Comparison of ENCODE assay signal across 18 cellular contexts in the genomic region with DNA sequence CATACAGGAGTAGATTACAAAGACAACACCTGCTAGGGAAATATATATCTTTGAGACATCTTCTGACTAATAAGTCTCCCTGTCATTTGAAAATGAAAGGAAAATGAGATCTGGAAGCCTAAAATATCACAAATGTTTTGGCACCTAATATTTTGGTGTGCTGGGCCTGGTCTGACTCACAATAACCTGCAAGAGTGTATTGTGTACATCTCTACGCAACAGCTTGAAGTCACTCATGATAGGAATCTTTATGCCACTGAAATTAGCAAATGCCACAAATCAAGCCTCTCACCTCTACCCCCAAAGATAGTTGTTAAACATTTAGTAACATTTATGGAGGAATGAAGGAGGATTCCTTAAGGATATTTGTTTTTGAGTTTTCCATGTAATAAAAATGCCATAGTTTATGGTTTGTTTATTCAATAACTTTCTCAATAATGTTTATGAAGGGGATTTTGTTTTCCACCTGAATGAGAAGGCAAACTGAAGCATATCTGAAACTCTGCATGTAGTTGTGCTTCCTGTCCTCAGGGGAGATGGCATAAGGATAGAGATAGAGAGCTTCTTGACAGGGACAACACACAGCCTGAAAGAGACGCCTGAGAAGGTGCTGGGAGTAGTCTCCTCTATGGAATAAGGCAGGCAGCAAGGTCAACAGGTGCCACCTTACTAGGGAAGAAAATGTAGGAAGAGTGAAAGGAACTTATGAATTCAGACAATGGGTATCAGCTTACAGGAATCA.
A peak's percentile ranks its signal among the peaks of the same experiment; 100 is the strongest.
DNase-seq lines count a peak whose midpoint lies in the region; ATAC-seq, FAIRE-seq and TF ChIP-seq lines count a peak whose summit lies in the region.
"Had no signal": no experiment of that assay in that cellular context is flagged by ENCODE, and none has a peak within 500 bp of the region (broad histone marks: within the 10 kb centered on the region; RNA-seq: fewer than 3 reads in every experiment).

No MANE protein-coding gene starts in this region.

- no peaks in the 10 kb centered on the region for H3K27me3 Mint-ChIP-seq in natural killer cell treated with Interleukin-12 subunit alpha and Interleukin-12 subunit beta and Interleukin-15 and Interleukin-18, amount 100 ng/mL, for 72 hours
- H3K27me3 Mint-ChIP-seq: activated naive CD8-positive, alpha-beta T cell treated with anti-CD3 and anti-CD28 coated beads for 36 hours had no signal

- H3K36me3 ChIP-seq in hepatocyte (replicated peaks; ENCODE audit: insufficient read depth, low read depth) (no peaks in the 10 kb centered on the region), heart left ventricle (no peaks in the 10 kb centered on the region)
- H3K36me3 ChIP-seq: sigmoid colon, SJCRH30, tibial nerve had no signal

- WGBS in hepatocyte (ENCODE audit: low lambda C conversion rate, missing lambda C conversion rate) = 56% methylated on average over 2 of the region's 2 CpGs
- WGBS in heart left ventricle, 4 donors = 90 to 94% (median 92%) methylated on average over 2 of the region's 2 CpGs

- peak; percentile 62 for FAIRE-seq in GM12892 (lab: Jason Lieb, UNC)
- FAIRE-seq: GM19239 had no signal

- H3K4me1 ChIP-seq in hepatocyte (ENCODE audit: insufficient read depth) (peaks cover 5% of the 10 kb centered on the region), heart left ventricle (peaks cover 0 to 4% (median 0%) of the 10 kb centered on the region in 12 donors)
- H3K4me1 ChIP-seq: SJCRH30 had no signal

- no peak overlapping the region for H3K4me3 ChIP-seq in hepatocyte
- no peak overlapping the region for H3K4me3 ChIP-seq in heart left ventricle
- H3K4me3 ChIP-seq: GM23248, sigmoid colon, SJCRH30, tibial nerve had no signal

- no peak overlapping the region for H3K4me2 ChIP-seq in hepatocyte
- H3K4me2 ChIP-seq: KMS-11 had no signal

- H3K9me2 ChIP-seq in hepatocyte (replicated peaks; ENCODE audit: insufficient read depth) = no peaks in the 10 kb centered on the region

- no peak overlapping the region for H3K4me3 Mint-ChIP-seq in natural killer cell treated with Interleukin-12 subunit alpha and Interleukin-12 subunit beta and Interleukin-15 and Interleukin-18, amount 100 ng/mL, for 72 hours
- H3K4me3 Mint-ChIP-seq: activated naive CD8-positive, alpha-beta T cell treated with anti-CD3 and anti-CD28 coated beads for 36 hours; T-helper 2 cell treated with Interferon-gamma antibody and Interleukin-4, amounts not matched to agents 5 μg/mL and 100 μg/mL, for 36 hours had no signal

- no peaks in the 10 kb centered on the region for H3K4me1 Mint-ChIP-seq in natural killer cell treated with Interleukin-12 subunit alpha and Interleukin-12 subunit beta and Interleukin-15 and Interleukin-18, amount 100 ng/mL, for 72 hours (ENCODE audit: low read depth in 2 of 2)

- no peaks in the 10 kb centered on the region for H4K20me1 ChIP-seq in hepatocyte (ENCODE audit: insufficient read depth, poor library complexity, severe bottlenecking)

- intact Hi-C loops in heart left ventricle (cut with DNase I) = no loop called here

- H3K9me3 ChIP-seq in hepatocyte (ENCODE audit: low read depth) (no peaks in the 10 kb centered on the region), heart left ventricle (no peaks in the 10 kb centered on the region)
- H3K9me3 ChIP-seq: sigmoid colon, SJCRH30 had no signal

- TF ChIP-seq POLR2A in GM12892 (IDR thresholded peaks at IDR 0.05; ENCODE audit: low read depth, low read length) = no peak
- no peak for TF ChIP-seq POLR2A in heart left ventricle (IDR thresholded peaks at IDR 0.05)

- H2AFZ ChIP-seq in hepatocyte = no peak overlapping the region
- H2AFZ ChIP-seq: GM23248 had no signal

- DNase-seq in GM12892 (ENCODE audit: insufficient read length) (no peak), HT-29 (ENCODE audit: low spot score) (peak; percentile 44), hepatocyte (ENCODE audit: low spot score) (no peak), heart left ventricle (no peak)
- DNase-seq in natural killer cell treated with Interleukin-12 subunit alpha and Interleukin-12 subunit beta and Interleukin-15 and Interleukin-18, amount 100 ng/mL, for 72 hours (ENCODE audit: low spot score) = no peak
- DNase-seq: activated naive CD8-positive, alpha-beta T cell treated with anti-CD3 and anti-CD28 coated beads for 36 hours; GM23248; NCI-H1436; NCI-H345; sigmoid colon; SJCRH30 had no signal

- H3K36me3 Mint-ChIP-seq in natural killer cell treated with Interleukin-12 subunit alpha and Interleukin-12 subunit beta and Interleukin-15 and Interleukin-18, amount 100 ng/mL, for 72 hours = no peaks in the 10 kb centered on the region
- H3K36me3 Mint-ChIP-seq: activated naive CD8-positive, alpha-beta T cell treated with anti-CD3 and anti-CD28 coated beads for 36 hours had no signal

- peaks cover 33% of the 10 kb centered on the region for H3K79me2 ChIP-seq in hepatocyte

- peak overlapping the region; percentile 26 for H3K27ac ChIP-seq in hepatocyte
- no peak overlapping the region for H3K27ac ChIP-seq in heart left ventricle
- H3K27ac ChIP-seq: GM23248, KMS-11, sigmoid colon, SJCRH30 had no signal

- no peaks in the 10 kb centered on the region for H3K9me3 Mint-ChIP-seq in natural killer cell treated with Interleukin-12 subunit alpha and Interleukin-12 subunit beta and Interleukin-15 and Interleukin-18, amount 100 ng/mL, for 72 hours
- H3K9me3 Mint-ChIP-seq: activated naive CD8-positive, alpha-beta T cell treated with anti-CD3 and anti-CD28 coated beads for 36 hours; T-helper 2 cell treated with Interferon-gamma antibody and Interleukin-4, amounts not matched to agents 5 μg/mL and 100 μg/mL, for 36 hours had no signal

- H3K27ac Mint-ChIP-seq in natural killer cell treated with Interleukin-12 subunit alpha and Interleukin-12 subunit beta and Interleukin-15 and Interleukin-18, amount 100 ng/mL, for 72 hours = no peak overlapping the region
- H3K27ac Mint-ChIP-seq: activated naive CD8-positive, alpha-beta T cell treated with anti-CD3 and anti-CD28 coated beads for 36 hours; T-helper 2 cell treated with Interferon-gamma antibody and Interleukin-4, amounts not matched to agents 5 μg/mL and 100 μg/mL, for 36 hours had no signal

- no peak for TF ChIP-seq CTCF in hepatocyte (IDR thresholded peaks at IDR 0.05; ENCODE audit: poor library complexity)
- TF ChIP-seq CTCF in heart left ventricle (IDR thresholded peaks at IDR 0.05) = no peak

- ATAC-seq in HG02571 (IDR thresholded peaks at IDR 0.05; ENCODE audit: unreplicated experiment) = peak; percentile 49
- no peak for ATAC-seq in HG02981 (IDR thresholded peaks at IDR 0.05; ENCODE audit: unreplicated experiment)
- ATAC-seq in heart left ventricle = no peak
- ATAC-seq in GM19455 (IDR thresholded peaks at IDR 0.05; ENCODE audit: unreplicated experiment) = no peak
- no peak for ATAC-seq in natural killer cell treated with Interleukin-12 subunit alpha and Interleukin-12 subunit beta and Interleukin-15 and Interleukin-18, amount 100 ng/mL, for 72 hours

- no peaks in the 10 kb centered on the region for H3K27me3 ChIP-seq in hepatocyte
- no peaks in the 10 kb centered on the region for H3K27me3 ChIP-seq in heart left ventricle
- H3K27me3 ChIP-seq: sigmoid colon, tibial nerve had no signal
